ENCODE assay signal across 9 cellular contexts in genomic region chr14:58107947-58108552, GRCh38. TPM values are rescaled to one million over a fixed set of nuclear protein-coding genes. Genes with fewer than 3 reads are reported as not detected.
DNase-seq lines count a peak whose midpoint lies in the region; ATAC-seq, FAIRE-seq and TF ChIP-seq lines count a peak whose summit lies in the region.
"Had no signal": no experiment of that assay in that cellular context is flagged by ENCODE, and none has a peak within 500 bp of the region (broad histone marks: within the 10 kb centered on the region; RNA-seq: fewer than 3 reads in every experiment).

No MANE protein-coding gene starts in this region.

- in situ Hi-C loops in brain microvascular endothelial cell (cut with HindIII; ENCODE audit: low pct_ligation_motif_present, low sequenced_read_pairs), result no loop called here

- FAIRE-seq in RCC 7860 (lab: Jason Lieb, UNC) (peak; percentile 38), kidney (lab: Jason Lieb, UNC) (peak; percentile 74), GM12892 (lab: Jason Lieb, UNC) (no peak)

- ATAC-seq in stimulated activated naive B cell treated with anti-CD40 and anti-IgM and Interleukin-4, amounts not matched to agents 10 μg/mL and 1 μg/mL and 100 μg/mL, for 72 hours (replicated peaks), result peak; percentile 33 to 63

- no peaks in the 10 kb centered on the region for H3K4me1 ChIP-seq in kidney (ENCODE audit: control insufficient read depth in 1 of 2, insufficient read depth in 1 of 2, low read depth in 1 of 2, low read length in 2 of 2)

- H3K4me1 Mint-ChIP-seq in stimulated activated naive B cell treated with anti-CD40 and anti-IgM and Interleukin-4, amounts not matched to agents 10 μg/mL and 1 μg/mL and 100 μg/mL, for 72 hours, result no peaks in the 10 kb centered on the region
- H3K4me1 Mint-ChIP-seq: activated naive CD4-positive, alpha-beta T cell treated with anti-CD3 and anti-CD28 coated beads, Interleukin-2, amount 50 U/mL, for 24 hours had no signal

- peak overlapping the region; percentile 32 for H3K27ac Mint-ChIP-seq in stimulated activated naive B cell treated with anti-CD40 and anti-IgM and Interleukin-4, amounts not matched to agents 10 μg/mL and 1 μg/mL and 100 μg/mL, for 72 hours

- intact Hi-C loops in kidney (cut with DNase I), result no loop called here

- H3K9ac ChIP-seq in kidney (ENCODE audit: low read length in 2 of 2), result no peak overlapping the region

- TF ChIP-seq POLR2A in GM12892 (IDR thresholded peaks at IDR 0.05; ENCODE audit: low read depth, low read length), result no peak

- H3K36me3 Mint-ChIP-seq in stimulated activated naive B cell treated with anti-CD40 and anti-IgM and Interleukin-4, amounts not matched to agents 10 μg/mL and 1 μg/mL and 100 μg/mL, for 72 hours, result no peaks in the 10 kb centered on the region
- H3K36me3 Mint-ChIP-seq: activated naive CD4-positive, alpha-beta T cell treated with anti-CD3 and anti-CD28 coated beads, Interleukin-2, amount 50 U/mL, for 24 hours had no signal

- H3K36me3 ChIP-seq in brain microvascular endothelial cell (replicated peaks), result no peaks in the 10 kb centered on the region
- H3K36me3 ChIP-seq in kidney (ENCODE audit: control insufficient read depth in 1 of 2, insufficient read depth in 2 of 2, low read length in 2 of 2), result no peaks in the 10 kb centered on the region

- no peaks in the 10 kb centered on the region for H3K9me3 ChIP-seq in kidney (ENCODE audit: control insufficient read depth in 1 of 2, low read length in 2 of 2)

- no peaks in the 10 kb centered on the region for H3K27me3 ChIP-seq in brain microvascular endothelial cell (replicated peaks)

- peak; percentile 80 for TF ChIP-seq CTCF in brain microvascular endothelial cell (IDR thresholded peaks at IDR 0.05; ENCODE audit: low read depth, low read length, missing control alignments)
- TF ChIP-seq CTCF in kidney (IDR thresholded peaks at IDR 0.05; ENCODE audit: borderline replicate concordance, extremely low read depth, insufficient read depth), result peak; percentile 71

- H3K27me3 Mint-ChIP-seq in stimulated activated naive B cell treated with anti-CD40 and anti-IgM and Interleukin-4, amounts not matched to agents 10 μg/mL and 1 μg/mL and 100 μg/mL, for 72 hours, result peaks cover 3 to 17% of the 10 kb centered on the region in 2 donors

- H3K27ac ChIP-seq in brain microvascular endothelial cell (no peak overlapping the region), kidney (ENCODE audit: low read depth in 2 of 2, low read length in 2 of 2) (no peak overlapping the region)

- H3K9me3 Mint-ChIP-seq in stimulated activated naive B cell treated with anti-CD40 and anti-IgM and Interleukin-4, amounts not matched to agents 10 μg/mL and 1 μg/mL and 100 μg/mL, for 72 hours, result no peaks in the 10 kb centered on the region
- H3K9me3 Mint-ChIP-seq: activated naive CD4-positive, alpha-beta T cell treated with anti-CD3 and anti-CD28 coated beads, Interleukin-2, amount 50 U/mL, for 24 hours had no signal

- DNase-seq in DMS153 treated with DMSO at 0.1 percent for 48 hours (lab: John Stamatoyannopoulos, UW; ENCODE audit: unreplicated experiment) (peak; percentile 27), DMS153 (lab: John Stamatoyannopoulos, UW) (no peak), Kasumi-1 (lab: John Stamatoyannopoulos, UW) (peak; percentile 68 to 84), RCC 7860 (ENCODE audit: low spot score) (peak; percentile 14), brain microvascular endothelial cell (peak; percentile 40), kidney (no peak), GM12892 (ENCODE audit: insufficient read length) (no peak)
- DNase-seq in stimulated activated naive B cell treated with anti-CD40 and anti-IgM and Interleukin-4, amounts not matched to agents 10 μg/mL and 1 μg/mL and 100 μg/mL, for 72 hours, result no peak

- H3K4me3 ChIP-seq in brain microvascular endothelial cell (ENCODE audit: low read depth, low read length) (no peak overlapping the region), kidney (ENCODE audit: low read length in 2 of 2) (no peak overlapping the region)

- H3K4me3 Mint-ChIP-seq in stimulated activated naive B cell treated with anti-CD40 and anti-IgM and Interleukin-4, amounts not matched to agents 10 μg/mL and 1 μg/mL and 100 μg/mL, for 72 hours, result no peak overlapping the region
- H3K4me3 Mint-ChIP-seq: activated naive CD4-positive, alpha-beta T cell treated with anti-CD3 and anti-CD28 coated beads, Interleukin-2, amount 50 U/mL, for 24 hours had no signal

RNA-seq across cellular contexts. Expression of gene ARMH4, which starts 44.0 kb away (rescaled TPM):
- 4.9 TPM for total RNA-seq in kidney
- polyA plus RNA-seq in kidney (ENCODE audit: insufficient read depth, low read depth, low replicate concordance), result 14.2 TPM
- polyA plus RNA-seq in GM12892 (2012; ENCODE audit: missing spikeins), result 0.47 TPM

Comparison
In these comparisons a context has a peak if more than half of its experiments do, and no peak if none do; other contexts are left out.
1. DNase-seq: peak in DMS153 treated with DMSO at 0.1 percent for 48 hours (single experiment), Kasumi-1 (2 of 2), RCC 7860 (single experiment) and brain microvascular endothelial cell (single experiment); none in DMS153 (single experiment), kidney (single experiment), stimulated activated naive B cell treated with anti-CD40 and anti-IgM and Interleukin-4, amounts not matched to agents 10 μg/mL and 1 μg/mL and 100 μg/mL, for 72 hours (single experiment) and GM12892 (single experiment).